ENCODE assay signal across 29 cellular contexts in genomic region chr10:96305019-96305418, GRCh38. TPM values are rescaled to one million over a fixed set of nuclear protein-coding genes. Genes with fewer than 3 reads are reported as not detected.
"Had no signal": no experiment of that assay in that cellular context is flagged by ENCODE, and none has a peak within 500 bp of the region (broad histone marks: within the 10 kb centered on the region; RNA-seq: fewer than 3 reads in every experiment).

No MANE protein-coding gene starts in this region.

- H3K36me3 Mint-ChIP-seq: activated naive CD4-positive, alpha-beta T cell treated with anti-CD3 and anti-CD28 coated beads, Interleukin-2, amount 10 ng/mL, durations not matched to agents 7 days and 5 days; brain; immature natural killer cell; naive B cell had no signal

- H3K9me3 Mint-ChIP-seq: activated B cell treated with CpG ODN at 0.5 μM for 24 hours; activated CD4-positive, alpha-beta T cell treated with anti-CD3 and anti-CD28 coated beads, Interleukin-2, amount 10 ng/mL, durations not matched to agents 7 days and 5 days; activated naive CD4-positive, alpha-beta T cell treated with anti-CD3 and anti-CD28 coated beads, Interleukin-2, amount 10 ng/mL, durations not matched to agents 7 days and 5 days; brain; immature natural killer cell; naive B cell; T-helper 1 cell treated with Interleukin-12 subunit alpha and Interleukin-12 subunit beta and Interleukin-4 antibody, amounts not matched to agents 30 μg/mL and 1 μg/mL, for 36 hours had no signal

- ATAC-seq: esophagus mucosa, left lobe of liver, lower lobe of right lung, mucosa of descending colon, right cardiac atrium had no signal

- H3K4me3 Mint-ChIP-seq: activated B cell treated with CpG ODN at 0.5 μM for 24 hours; activated CD4-positive, alpha-beta T cell treated with anti-CD3 and anti-CD28 coated beads, Interleukin-2, amount 10 ng/mL, durations not matched to agents 7 days and 5 days; activated naive CD4-positive, alpha-beta T cell treated with anti-CD3 and anti-CD28 coated beads, Interleukin-2, amount 10 ng/mL, durations not matched to agents 7 days and 5 days; brain; immature natural killer cell; T-helper 1 cell treated with Interleukin-12 subunit alpha and Interleukin-12 subunit beta and Interleukin-4 antibody, amounts not matched to agents 30 μg/mL and 1 μg/mL, for 36 hours had no signal

- DNase-seq: activated B cell treated with CpG ODN at 0.5 μM for 24 hours; activated CD4-positive, alpha-beta T cell treated with anti-CD3 and anti-CD28 coated beads, Interleukin-2, amount 10 ng/mL, durations not matched to agents 7 days and 5 days; activated CD8-positive, alpha-beta memory T cell treated with anti-CD3 and anti-CD28 coated beads, Interleukin-2, amount 50 U/mL, for 4 hours; activated effector memory CD4-positive, alpha-beta T cell treated with Interleukin-2 at 50 U/mL for 16 hours; activated naive CD4-positive, alpha-beta T cell treated with anti-CD3 and anti-CD28 coated beads, Interleukin-2, amount 10 ng/mL, durations not matched to agents 7 days and 5 days; aorta; caudate nucleus; dermis blood vessel endothelial cell; effector CD8-positive, alpha-beta T cell; foreskin melanocyte; immature natural killer cell; lower lobe of right lung; mesendoderm; mucosa of descending colon; naive B cell; nucleus accumbens; right cardiac atrium; T1000 had no signal

- H3K4me1 Mint-ChIP-seq: activated naive CD4-positive, alpha-beta T cell treated with anti-CD3 and anti-CD28 coated beads, Interleukin-2, amount 10 ng/mL, durations not matched to agents 7 days and 5 days had no signal

- H3K4me3 ChIP-seq: lower lobe of right lung, mucosa of descending colon, thoracic aorta, upper lobe of left lung had no signal

- H3K27ac Mint-ChIP-seq: activated B cell treated with CpG ODN at 0.5 μM for 24 hours; activated CD4-positive, alpha-beta T cell treated with anti-CD3 and anti-CD28 coated beads, Interleukin-2, amount 10 ng/mL, durations not matched to agents 7 days and 5 days; activated naive CD4-positive, alpha-beta T cell treated with anti-CD3 and anti-CD28 coated beads, Interleukin-2, amount 10 ng/mL, durations not matched to agents 7 days and 5 days; brain; immature natural killer cell; T-helper 1 cell treated with Interleukin-12 subunit alpha and Interleukin-12 subunit beta and Interleukin-4 antibody, amounts not matched to agents 30 μg/mL and 1 μg/mL, for 36 hours had no signal

RNA-seq across cellular contexts. Expression of gene DNTT, which starts 0.8 kb away (rescaled TPM):
- total RNA-seq: activated CD4-positive, alpha-beta T cell treated with anti-CD3 and anti-CD28 coated beads, Interleukin-2, amount 10 ng/mL, durations not matched to agents 7 days and 5 days; aorta; dermis blood vessel endothelial cell; endothelial cell of umbilical vein; esophagus mucosa; kidney epithelial cell; left lobe of liver; lower lobe of right lung; mucosa of descending colon; pulmonary artery endothelial cell; right cardiac atrium; thoracic aorta; upper lobe of left lung had no signal
- polyA plus RNA-seq: adipose tissue, aorta, endothelial cell of umbilical vein, neural cell, right cardiac atrium had no signal

RNA-seq across cellular contexts. Expression of gene BLNK, which starts 33.6 kb away (rescaled TPM):
- total RNA-seq: activated CD4-positive, alpha-beta T cell treated with anti-CD3 and anti-CD28 coated beads, Interleukin-2, amount 10 ng/mL, durations not matched to agents 7 days and 5 days; dermis blood vessel endothelial cell; endothelial cell of umbilical vein; pulmonary artery endothelial cell had no signal
- polyA plus RNA-seq: endothelial cell of umbilical vein, neural cell had no signal

RNA-seq across cellular contexts. Expression of gene OPALIN, which starts 53.8 kb away (rescaled TPM):
- total RNA-seq: activated B cell treated with CpG ODN at 0.5 μM for 24 hours; activated CD4-positive, alpha-beta T cell treated with anti-CD3 and anti-CD28 coated beads, Interleukin-2, amount 10 ng/mL, durations not matched to agents 7 days and 5 days; aorta; dermis blood vessel endothelial cell; endothelial cell of umbilical vein; esophagus mucosa; kidney epithelial cell; left lobe of liver; lower lobe of right lung; mucosa of descending colon; pulmonary artery endothelial cell; right cardiac atrium; thoracic aorta; upper lobe of left lung had no signal
- polyA plus RNA-seq: adipose tissue, aorta, endothelial cell of umbilical vein, immature natural killer cell, neural cell, right cardiac atrium had no signal
